18 cellular contexts compared by ENCODE assay signal in genomic region chr15:51771773-51772172, GRCh38. TPM values are rescaled to one million over a fixed set of nuclear protein-coding genes. Genes with fewer than 3 reads are reported as not detected.
DNase-seq lines count a peak whose midpoint lies in the region; ATAC-seq, FAIRE-seq and TF ChIP-seq lines count a peak whose summit lies in the region.
"Had no signal": no experiment of that assay in that cellular context is flagged by ENCODE, and none has a peak within 500 bp of the region (broad histone marks: within the 10 kb centered on the region; RNA-seq: fewer than 3 reads in every experiment).

No MANE protein-coding gene starts in this region.

- intact Hi-C loops in endothelial cell of umbilical vein (cut with micrococcal nuclease) = no loop called here
- intact Hi-C loops in CD4-positive, alpha-beta T cell (cut with DNase I, micrococcal nuclease) = no loop called here

- no peaks in the 10 kb centered on the region for H3K9me1 ChIP-seq in endothelial cell of umbilical vein (replicated peaks; ENCODE audit: control insufficient read depth, extremely low read depth, insufficient read depth, low read length)

- H3K9ac ChIP-seq in endothelial cell of umbilical vein (replicated peaks; ENCODE audit: extremely low read depth, insufficient read depth, low read length) = no peak overlapping the region

- H4K20me1 ChIP-seq in endothelial cell of umbilical vein (replicated peaks; ENCODE audit: control insufficient read depth, extremely low read depth, insufficient read depth, low read length) = no peaks in the 10 kb centered on the region

- no peaks in the 10 kb centered on the region for H3K9me3 Mint-ChIP-seq in CD4-positive, alpha-beta T cell

- no peak for TF ChIP-seq CTCF in endothelial cell of umbilical vein (IDR thresholded peaks at IDR 0.05; ENCODE audit: extremely low read depth in 1 of 2, insufficient read depth in 1 of 2, low read depth in 1 of 2, low read length in 2 of 2)
- no peak for TF ChIP-seq CTCF in CD4-positive, alpha-beta T cell (IDR thresholded peaks at IDR 0.05)

- H3K4me1 Mint-ChIP-seq in CD4-positive, alpha-beta T cell (ENCODE audit: low read depth) = peaks cover 21% of the 10 kb centered on the region

- H3K4me3 Mint-ChIP-seq in CD4-positive, alpha-beta T cell = no peak overlapping the region

- no peaks in the 10 kb centered on the region for H3K9me3 ChIP-seq in endothelial cell of umbilical vein (replicated peaks; ENCODE audit: control insufficient read depth, insufficient read depth, low read length)
- H3K9me3 ChIP-seq in CD4-positive, alpha-beta T cell (ENCODE audit: control insufficient read depth, low read length) = no peaks in the 10 kb centered on the region
- H3K9me3 ChIP-seq: HAP-1 had no signal

- H3K79me2 ChIP-seq in endothelial cell of umbilical vein (ENCODE audit: control insufficient read depth, insufficient read depth, low read length) = no peaks in the 10 kb centered on the region

- CTCF ChIA-PET in endothelial cell of umbilical vein (lab: Charles Lee) = interaction anchor here (10.1 kb wide), 1 partner anchor 122 kb away, joined by 942 read pairs; no protein-coding TSS in a partner anchor
- CTCF ChIA-PET in CD4-positive, alpha-beta T cell (lab: Charles Lee) = interaction anchor here (3.2 kb wide), 1 partner anchor 122 kb away, joined by 14 read pairs; no protein-coding TSS in a partner anchor

- dilution Hi-C loops in endothelial cell of umbilical vein (cut with MboI; ENCODE audit: extremely low pct_ligation_motif_present, low sequenced_read_pairs) = no loop called here

- no peaks in the 10 kb centered on the region for H3K36me3 ChIP-seq in endothelial cell of umbilical vein (ENCODE audit: control insufficient read depth in 2 of 2, extremely low read depth in 1 of 2, insufficient read depth in 2 of 2, low read length in 2 of 2)

- BruUV-seq in endothelial cell of umbilical vein (replicated peaks; lab: Mats Ljungman, UMichigan) = no TSS peak

- POLR2A ChIA-PET in endothelial cell of umbilical vein (lab: Charles Lee) = no interaction called here
- POLR2A ChIA-PET in CD4-positive, alpha-beta T cell (lab: Charles Lee) = no interaction called here

- H3K36me3 Mint-ChIP-seq in CD4-positive, alpha-beta T cell (ENCODE audit: low read depth) = peaks cover 64% of the 10 kb centered on the region

- no peak for FAIRE-seq in endothelial cell of umbilical vein (lab: Jason Lieb, UNC)
- no peak for FAIRE-seq in RCC 7860 (lab: Jason Lieb, UNC)
- FAIRE-seq: GM12878, K562 had no signal

- H3K4me2 ChIP-seq in endothelial cell of umbilical vein (ENCODE audit: insufficient read depth, low read length) = no peak overlapping the region

- no peak overlapping the region for H3K4me3 ChIP-seq in endothelial cell of umbilical vein (replicated peaks in 1 of 3; ENCODE audit: insufficient read depth in 1 of 3, low read depth in 1 of 3, low read length in 3 of 3)
- H3K4me3 ChIP-seq: GM12878, HAP-1, K562, SK-N-MC had no signal

- no peak overlapping the region for H3K27ac ChIP-seq in endothelial cell of umbilical vein (ENCODE audit: insufficient read depth, low read depth, low read length)
- no peak overlapping the region for H3K27ac ChIP-seq in CD4-positive, alpha-beta T cell (ENCODE audit: low read depth, low read length)
- H3K27ac ChIP-seq: SK-N-MC had no signal

- no peak for ATAC-seq in CD4-positive, alpha-beta T cell (ENCODE audit: poor library complexity)
- ATAC-seq in HG02884 (IDR thresholded peaks at IDR 0.05; ENCODE audit: unreplicated experiment) = no peak
- ATAC-seq: GM12878, K562 had no signal

- H3K27me3 ChIP-seq in endothelial cell of umbilical vein (ENCODE audit: control insufficient read depth in 2 of 2, insufficient read depth in 2 of 2, low read length in 2 of 2) = peaks cover 0 to 5% of the 10 kb centered on the region in 2 experiments
- H3K27me3 ChIP-seq in CD4-positive, alpha-beta T cell (ENCODE audit: control insufficient read depth, insufficient read depth, low read length) = no peaks in the 10 kb centered on the region

- H3K4me1 ChIP-seq in endothelial cell of umbilical vein (ENCODE audit: control insufficient read depth, extremely low read depth, insufficient read depth, low read length) = peaks cover 5% of the 10 kb centered on the region

- DNase-seq in COR-L47 (lab: John Stamatoyannopoulos, UW) = peak; percentile 80
- peak; percentile 31 for DNase-seq in DMS53 treated with DMSO at 0.1 percent for 48 hours (lab: John Stamatoyannopoulos, UW; ENCODE audit: unreplicated experiment)
- DNase-seq in NCI-H748 (lab: John Stamatoyannopoulos, UW; ENCODE audit: unreplicated experiment) = peak; percentile 85
- DNase-seq in endothelial cell of umbilical vein (ENCODE audit: low read depth, low spot score) = peak; percentile 6
- no peak for DNase-seq in central memory CD4-positive, alpha-beta T cell
- no peak for DNase-seq in CD4-positive, alpha-beta T cell
- DNase-seq in RCC 7860 (ENCODE audit: low spot score) = no peak
- DNase-seq: C1 segment of cervical spinal cord, DMS79 treated with DMSO at 0.1 percent for 48 hours, GDM1, NCI-H2107, NCI-H345, Right ventricle myocardium superior had no signal

- no peak overlapping the region for H2AFZ ChIP-seq in endothelial cell of umbilical vein (ENCODE audit: low read depth, low read length)

- H3K27me3 Mint-ChIP-seq in CD4-positive, alpha-beta T cell = no peaks in the 10 kb centered on the region

- no peak for TF ChIP-seq POLR2A in endothelial cell of umbilical vein (IDR thresholded peaks at IDR 0.05; ENCODE audit: low read depth, low read length)

- H3K27ac Mint-ChIP-seq in CD4-positive, alpha-beta T cell = no peak overlapping the region

TF ChIP-seq in endothelial cell of umbilical vein, 7 proteins besides CTCF, POLR2A, EP300 and RAD21:
- no peak for TF ChIP-seq POLR2AphosphoS5 (IDR thresholded peaks at IDR 0.05; ENCODE audit: insufficient read depth, low read depth, low read length)
- TF ChIP-seq MYC (IDR thresholded peaks at IDR 0.05; ENCODE audit: low read depth, low read length) = no peak
- no peak for TF ChIP-seq EZH2 (IDR thresholded peaks at IDR 0.05; ENCODE audit: borderline replicate concordance, low read depth, low read length, severe bottlenecking)

RNA-seq across cellular contexts. Expression of gene TMOD2, which starts 20.4 kb away (rescaled TPM):
- total RNA-seq in endothelial cell of umbilical vein = 2.5 and 2.7 TPM in 2 replicates
- polyA plus RNA-seq in endothelial cell of umbilical vein = 0.32 and 0.46 TPM in 2 replicates
- polyA plus RNA-seq in endothelial cell of umbilical vein (2011; cell fraction: cytosol; rRNA removed) = 0.34 and 0.41 TPM in 2 replicates
- polyA plus RNA-seq in endothelial cell of umbilical vein (2011; cell fraction: nucleus; rRNA removed) = 1.0 and 1.1 TPM in 2 replicates
- polyA plus RNA-seq in endothelial cell of umbilical vein (2012) = 1.4 and 2.1 TPM in 2 replicates
- 0.87 and 1.1 TPM in 2 replicates for polyA minus RNA-seq in endothelial cell of umbilical vein
- polyA minus RNA-seq in endothelial cell of umbilical vein (2011; cell fraction: cytosol; rRNA and poly(A)+ RNA removed) = not detected
- 0.87 and 1.2 TPM in 2 replicates for polyA minus RNA-seq in endothelial cell of umbilical vein (2011; cell fraction: nucleus; rRNA and poly(A)+ RNA removed)
- total RNA-seq in CD4-positive, alpha-beta T cell = 1 to 10 TPM; 5.6 to 6.9 TPM

RNA-seq across cellular contexts. Expression of gene LYSMD2, which starts 34.3 kb away (rescaled TPM):
- total RNA-seq in endothelial cell of umbilical vein = 8.0 and 8.2 TPM in 2 replicates
- polyA plus RNA-seq in endothelial cell of umbilical vein = 4.3 and 6.2 TPM in 2 replicates
- polyA plus RNA-seq in endothelial cell of umbilical vein (2011; cell fraction: cytosol; rRNA removed) = 8.7 and 9.0 TPM in 2 replicates
- 3.7 and 3.8 TPM in 2 replicates for polyA plus RNA-seq in endothelial cell of umbilical vein (2011; cell fraction: nucleus; rRNA removed)
- polyA plus RNA-seq in endothelial cell of umbilical vein (2012) = 5.3 and 7.8 TPM in 2 replicates
- polyA minus RNA-seq in endothelial cell of umbilical vein = 1.0 and 1.2 TPM in 2 replicates
- 5.6 TPM for polyA minus RNA-seq in endothelial cell of umbilical vein (2011; cell fraction: cytosol; rRNA and poly(A)+ RNA removed)
- 1.3 and 1.5 TPM in 2 replicates for polyA minus RNA-seq in endothelial cell of umbilical vein (2011; cell fraction: nucleus; rRNA and poly(A)+ RNA removed)
- 10 to 100 TPM; 17.4 TPM for total RNA-seq in CD4-positive, alpha-beta T cell

RNA-seq across cellular contexts. Expression of gene TMOD3, which starts 57.7 kb away (rescaled TPM):
- 63.7 and 64.3 TPM in 2 replicates for total RNA-seq in endothelial cell of umbilical vein
- polyA plus RNA-seq in endothelial cell of umbilical vein = 7.6 and 10.4 TPM in 2 replicates
- polyA plus RNA-seq in endothelial cell of umbilical vein (2011; cell fraction: cytosol; rRNA removed) = 11.2 and 12.1 TPM in 2 replicates
- polyA plus RNA-seq in endothelial cell of umbilical vein (2011; cell fraction: nucleus; rRNA removed) = 11.2 and 15.0 TPM in 2 replicates
- polyA plus RNA-seq in endothelial cell of umbilical vein (2012) = 23.2 and 28.8 TPM in 2 replicates
- 24.7 and 41.7 TPM in 2 replicates for polyA minus RNA-seq in endothelial cell of umbilical vein
- polyA minus RNA-seq in endothelial cell of umbilical vein (2011; cell fraction: cytosol; rRNA and poly(A)+ RNA removed) = 17.8 TPM
- polyA minus RNA-seq in endothelial cell of umbilical vein (2011; cell fraction: nucleus; rRNA and poly(A)+ RNA removed) = 42.3 and 50.2 TPM in 2 replicates
- 10 to 100 TPM; 37.6 to 39.0 TPM for total RNA-seq in CD4-positive, alpha-beta T cell

Comparison
In these comparisons a context has a peak if more than half of its experiments do, and no peak if none do; other contexts are left out.
1. DNase-seq: peak in COR-L47 (single experiment), DMS53 treated with DMSO at 0.1 percent for 48 hours (single experiment), NCI-H748 (single experiment) and endothelial cell of umbilical vein (single experiment); none in central memory CD4-positive, alpha-beta T cell (single experiment), CD4-positive, alpha-beta T cell (0 of 10) and RCC 7860 (single experiment).